ENCODE assay signal across 12 cellular contexts in the genomic region with DNA sequence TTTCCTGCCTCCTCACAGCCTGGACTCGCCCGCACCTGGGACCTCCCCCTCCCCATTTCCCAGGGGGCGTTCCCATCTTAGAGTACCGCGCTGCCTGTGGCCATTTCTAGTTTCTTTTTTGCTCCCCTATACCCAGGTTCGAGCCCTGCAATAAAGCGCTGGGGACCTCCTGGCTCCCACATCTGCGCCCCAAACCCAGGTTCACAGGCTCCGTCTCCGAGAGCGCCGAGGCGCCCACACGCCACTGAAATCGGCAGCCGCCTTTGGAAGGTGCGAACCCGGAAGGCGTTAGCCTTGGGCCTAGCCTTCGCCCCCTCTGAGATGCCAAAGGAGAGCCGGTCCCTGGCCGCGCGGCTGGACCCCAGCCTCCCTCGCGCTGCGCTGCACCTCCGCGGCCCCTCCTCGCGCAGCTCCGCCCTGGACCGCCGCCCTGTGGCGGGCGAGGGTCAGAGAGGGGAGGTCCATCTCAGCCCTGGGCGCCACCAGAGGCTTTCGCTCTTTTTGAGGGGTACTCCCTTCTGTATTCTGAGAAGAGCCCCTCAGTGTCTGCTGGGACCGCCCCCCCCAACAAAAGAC. TPM values are rescaled to one million over a fixed set of nuclear protein-coding genes. Genes with fewer than 3 reads are reported as not detected.
DNase-seq lines count a peak whose midpoint lies in the region; ATAC-seq, FAIRE-seq and TF ChIP-seq lines count a peak whose summit lies in the region.
"Had no signal": no experiment of that assay in that cellular context is flagged by ENCODE, and none has a peak within 500 bp of the region (broad histone marks: within the 10 kb centered on the region; RNA-seq: fewer than 3 reads in every experiment).

No MANE protein-coding gene starts in this region.

- no peaks in the 10 kb centered on the region for H3K9me3 ChIP-seq in astrocyte (ENCODE audit: insufficient read depth, low read depth, low read length)
- no peaks in the 10 kb centered on the region for H3K9me3 ChIP-seq in left lung
- no peaks in the 10 kb centered on the region for H3K9me3 ChIP-seq in smooth muscle cell (replicated peaks; ENCODE audit: low read depth)
- H3K9me3 ChIP-seq: pancreas had no signal

- TF ChIP-seq CTCF in astrocyte (IDR thresholded peaks at IDR 0.05; ENCODE audit: insufficient read depth, low read depth, low read length) = no peak
- no peak for TF ChIP-seq CTCF in left lung (IDR thresholded peaks at IDR 0.05)
- TF ChIP-seq CTCF in smooth muscle cell (IDR thresholded peaks at IDR 0.05; ENCODE audit: borderline replicate concordance, insufficient read depth, poor library complexity, severe bottlenecking) = no peak

- DNase-seq in H7 (peak; percentile 92), astrocyte (ENCODE audit: low read depth) (no peak), left lung (peak in 1 of 2 donors; percentile 61), smooth muscle cell (lab: John Stamatoyannopoulos, UW; ENCODE audit: unreplicated experiment) (no peak), mesenteric fat pad (ENCODE audit: low spot score) (no peak), NCI-H524 (lab: John Stamatoyannopoulos, UW) (no peak)
- DNase-seq: activated CD4-positive, alpha-beta T cell treated with anti-CD3 and anti-CD28 coated beads for 4 hours; anterior cingulate cortex; head of caudate nucleus had no signal

- H3F3A ChIP-seq in smooth muscle cell (ENCODE audit: low read depth) = no peaks in the 10 kb centered on the region

- H3K4me3 Mint-ChIP-seq in astrocyte (ENCODE audit: unreplicated experiment) = peak overlapping the region; percentile 74

- no peaks in the 10 kb centered on the region for H3K9me3 Mint-ChIP-seq in astrocyte (ENCODE audit: unreplicated experiment)

- H4K20me1 ChIP-seq in astrocyte (ENCODE audit: insufficient read depth, low read length) (peaks cover 3% of the 10 kb centered on the region), smooth muscle cell (ENCODE audit: low read depth) (no peaks in the 10 kb centered on the region)

- no peak for FAIRE-seq in astrocyte (lab: Jason Lieb, UNC)
- FAIRE-seq: pancreas had no signal

- H3K4me1 ChIP-seq in astrocyte (ENCODE audit: insufficient read depth, low read length) (peaks cover 8% of the 10 kb centered on the region), left lung (peaks cover 10 to 27% of the 10 kb centered on the region in 2 donors), smooth muscle cell (ENCODE audit: low read depth) (peaks cover 11% of the 10 kb centered on the region)

- H2AFZ ChIP-seq in astrocyte (ENCODE audit: low read depth, low read length) (no peak overlapping the region), smooth muscle cell (ENCODE audit: low read depth) (no peak overlapping the region)

- H3K27me3 ChIP-seq in H7 (ENCODE audit: control insufficient read depth, insufficient read depth, low read length) (peaks cover 38% of the 10 kb centered on the region), astrocyte (ENCODE audit: insufficient read depth, low read length) (peaks cover 36% of the 10 kb centered on the region), left lung (peaks cover 20 to 66% of the 10 kb centered on the region in 2 donors), smooth muscle cell (ENCODE audit: low read depth) (peaks cover 43% of the 10 kb centered on the region)

- H3K27ac ChIP-seq in astrocyte (ENCODE audit: low read depth, low read length) (no peak overlapping the region), left lung (no peak overlapping the region), smooth muscle cell (ENCODE audit: low read depth) (no peak overlapping the region)
- H3K27ac ChIP-seq: pancreas had no signal

- H3K4me3 ChIP-seq in H7 (ENCODE audit: insufficient read depth, low read depth, low read length) (peak overlapping the region; percentile 65), astrocyte (ENCODE audit: insufficient read depth, low read depth, low read length) (no peak overlapping the region), left lung (peak overlapping the region; percentile 28 to 36), smooth muscle cell (peak overlapping the region; percentile 57)

- H3K36me3 Mint-ChIP-seq in astrocyte (ENCODE audit: low read depth, unreplicated experiment) = no peaks in the 10 kb centered on the region

- no peak overlapping the region for H3K9ac ChIP-seq in astrocyte (ENCODE audit: low read length)
- no peak overlapping the region for H3K9ac ChIP-seq in smooth muscle cell (ENCODE audit: low read depth)

- 4% methylated on average over 34 of the region's 39 CpGs for WGBS in smooth muscle cell (ENCODE audit: low lambda C conversion rate)

- H3K4me2 ChIP-seq in astrocyte (ENCODE audit: low read length) = peak overlapping the region; percentile 78
- H3K4me2 ChIP-seq in smooth muscle cell = peak overlapping the region; percentile 94

- ATAC-seq in left lung = no peak
- no peak for ATAC-seq in HG03139 (IDR thresholded peaks at IDR 0.05; ENCODE audit: unreplicated experiment)
- ATAC-seq in HG03135 (IDR thresholded peaks at IDR 0.05; ENCODE audit: unreplicated experiment) = no peak
- ATAC-seq: pancreas had no signal

- H3K36me3 ChIP-seq in H7 (replicated peaks; ENCODE audit: control insufficient read depth, insufficient read depth, low read length) (no peaks in the 10 kb centered on the region), astrocyte (ENCODE audit: insufficient read depth, low read length) (no peaks in the 10 kb centered on the region), left lung (no peaks in the 10 kb centered on the region), smooth muscle cell (ENCODE audit: low read depth) (no peaks in the 10 kb centered on the region)
- H3K36me3 ChIP-seq: pancreas had no signal

- no peaks in the 10 kb centered on the region for H3K79me2 ChIP-seq in astrocyte (ENCODE audit: insufficient read depth, low read length)
- no peaks in the 10 kb centered on the region for H3K79me2 ChIP-seq in smooth muscle cell (ENCODE audit: low read depth)

- peaks cover 57% of the 10 kb centered on the region for H3K27me3 Mint-ChIP-seq in astrocyte (ENCODE audit: low read depth, unreplicated experiment)

- intact Hi-C loops in left lung (cut with DNase I) = no loop called here

- no peaks in the 10 kb centered on the region for H3K4me1 Mint-ChIP-seq in astrocyte (ENCODE audit: low read depth, unreplicated experiment)

- H3K27ac Mint-ChIP-seq in astrocyte (ENCODE audit: unreplicated experiment) = no peak overlapping the region

RNA-seq across cellular contexts. Expression of gene KCNJ12, which starts 1.8 kb away (rescaled TPM):
- 5.1 and 7.6 TPM in 2 replicates for total RNA-seq in H7 (2014; rRNA removed; shearing (Covaris generic))
- total RNA-seq in astrocyte (1.2 and 1.3 TPM in 2 replicates), left lung (1 to 10 TPM; 3.0 to 4.0 TPM), smooth muscle cell (0.04 TPM in 2 replicates), mesenteric fat pad (2.5 TPM)
- 0.18 and 1.0 TPM in 2 replicates for polyA plus RNA-seq in smooth muscle cell
